8 cellular contexts compared by ENCODE assay signal in the genomic region with DNA sequence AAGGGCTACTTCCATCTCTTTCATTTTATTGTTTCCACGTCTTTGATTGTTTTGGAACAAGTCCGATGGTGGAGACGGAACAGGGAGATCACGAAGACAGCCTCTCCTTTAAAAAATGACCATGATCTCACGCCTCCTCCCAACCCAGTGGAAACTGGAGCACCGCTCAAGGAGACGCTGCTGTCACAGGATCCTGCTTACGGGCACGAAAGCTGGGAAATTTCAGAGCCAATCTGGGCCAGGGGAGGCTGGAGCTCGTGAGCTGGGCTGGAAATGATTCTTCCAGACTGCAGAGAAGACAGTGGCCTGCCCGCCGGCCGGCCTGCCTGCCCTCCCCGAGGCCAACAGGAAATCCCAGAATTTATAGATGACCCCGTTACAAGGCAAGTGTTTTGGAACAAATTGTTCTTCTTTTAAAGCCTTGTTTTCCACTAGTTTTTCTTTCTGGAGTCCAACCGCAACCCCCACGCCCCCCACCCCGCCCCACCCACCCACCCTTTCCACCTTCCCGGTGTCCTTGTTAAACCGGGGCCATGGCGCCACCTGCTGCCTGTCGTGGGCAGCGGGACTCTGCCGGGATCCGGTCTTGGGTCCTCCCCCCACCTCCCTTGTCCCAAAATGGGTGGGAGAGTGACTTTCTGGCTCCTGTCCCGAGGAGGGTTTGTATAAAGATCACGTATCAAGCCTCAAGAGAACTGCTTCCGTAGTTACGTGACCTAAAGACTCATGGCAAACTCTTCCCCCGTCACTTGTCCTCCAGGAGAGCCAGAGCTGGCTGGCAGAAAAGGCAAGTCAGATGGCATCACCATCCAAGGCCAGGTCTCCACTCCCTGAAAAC. TPM values are rescaled to one million over a fixed set of nuclear protein-coding genes. Genes with fewer than 3 reads are reported as not detected.
DNase-seq lines count a peak whose midpoint lies in the region; ATAC-seq lines count a peak whose summit lies in the region.

No MANE protein-coding gene starts in this region.

- no peak overlapping the region for H2BK15ac ChIP-seq in mesenchymal stem cell (ENCODE audit: low read depth, poor library complexity, severe bottlenecking)

- in situ Hi-C loops in G401 (cut with HindIII; ENCODE audit: low sequenced_read_pairs): no loop called here

- no peak overlapping the region for H3K4me3 Mint-ChIP-seq in effector memory CD8-positive, alpha-beta T cell

- H4K91ac ChIP-seq in mesenchymal stem cell (ENCODE audit: low read length): peak overlapping the region; percentile 52

- H2BK5ac ChIP-seq in mesenchymal stem cell (ENCODE audit: low read depth, low read length, poor library complexity, severe bottlenecking): peak overlapping the region; percentile 71

- WGBS in mesenchymal stem cell: 27% methylated on average over 17 of the region's 30 CpGs

- H2BK120ac ChIP-seq in mesenchymal stem cell (ENCODE audit: low read depth, low read length): peak overlapping the region; percentile 0

- no peak overlapping the region for H3K27ac ChIP-seq in mesenchymal stem cell (ENCODE audit: low read length, poor library complexity, severe bottlenecking)

- no peak overlapping the region for H3K27ac Mint-ChIP-seq in effector memory CD8-positive, alpha-beta T cell

- no peaks in the 10 kb centered on the region for H3K27me3 ChIP-seq in mesenchymal stem cell (ENCODE audit: control insufficient read depth in 1 of 2, insufficient read depth in 1 of 2, low read length in 2 of 2)

- H3K36me3 ChIP-seq in mesenchymal stem cell (ENCODE audit: control insufficient read depth in 1 of 2, insufficient read depth in 2 of 2, low read depth in 1 of 2, low read length in 2 of 2): no peaks in the 10 kb centered on the region

- H4K8ac ChIP-seq in mesenchymal stem cell (ENCODE audit: low read length): peak overlapping the region; percentile 66

- no peaks in the 10 kb centered on the region for H3K9me3 ChIP-seq in mesenchymal stem cell (ENCODE audit: control insufficient read depth, low read length)

- peak overlapping the region in 1 of 2 experiments; percentile 62 for H3K4me3 ChIP-seq in mesenchymal stem cell (ENCODE audit: insufficient read depth in 1 of 2, low read depth in 1 of 2, low read length in 2 of 2)

- H3K9ac ChIP-seq in mesenchymal stem cell (ENCODE audit: low read length): peak overlapping the region; percentile 91

- peaks cover 3% of the 10 kb centered on the region in 2 donors for H3K27me3 Mint-ChIP-seq in effector memory CD8-positive, alpha-beta T cell

- peak overlapping the region in 1 of 2 experiments; percentile 64 for H3K18ac ChIP-seq in mesenchymal stem cell (ENCODE audit: low read depth in 1 of 2, low read length in 2 of 2)

- ATAC-seq in effector memory CD8-positive, alpha-beta T cell (replicated peaks): peak; percentile 36
- ATAC-seq in HG02840 (IDR thresholded peaks at IDR 0.05; ENCODE audit: low FRiP score, unreplicated experiment) (no peak), HG02759 (IDR thresholded peaks at IDR 0.05; ENCODE audit: unreplicated experiment) (no peak)

- DNase-seq in G401 (ENCODE audit: low spot score) (peak; percentile 84), LHCN-M2 (ENCODE audit: low read depth) (peak; percentile 82), mesenchymal stem cell (peak; percentile 80)
- peak; percentile 85 for DNase-seq in activated CD8-positive, alpha-beta memory T cell treated with anti-CD3 and anti-CD28 coated beads for 24 hours
- DNase-seq in effector memory CD8-positive, alpha-beta T cell: peak; percentile 29 to 38 (median 36)
- peak; percentile 33 to 56 (median 45) for DNase-seq in stimulated activated CD4-positive, alpha-beta T cell treated with anti-CD3 and anti-CD28 coated beads, TNF-alpha, amount 100 ng/mL, for 48 hours (ENCODE audit: low read depth in 3 of 3)

- peaks cover 2% of the 10 kb centered on the region for H3K36me3 Mint-ChIP-seq in effector memory CD8-positive, alpha-beta T cell (ENCODE audit: insufficient read depth)

- no peak overlapping the region for H2AK5ac ChIP-seq in mesenchymal stem cell (ENCODE audit: low read length, severe bottlenecking)

- H3K14ac ChIP-seq in mesenchymal stem cell (ENCODE audit: low read length in 2 of 2): no peak overlapping the region

- H3K79me1 ChIP-seq in mesenchymal stem cell (replicated peaks; ENCODE audit: low read length, poor library complexity, severe bottlenecking): no peaks in the 10 kb centered on the region

- peak overlapping the region in 1 of 2 experiments; percentile 80 for H2BK12ac ChIP-seq in mesenchymal stem cell (ENCODE audit: low read length in 2 of 2)

- no peaks in the 10 kb centered on the region for H3K9me3 Mint-ChIP-seq in effector memory CD8-positive, alpha-beta T cell

- peaks cover 6% of the 10 kb centered on the region for H3K4me1 ChIP-seq in mesenchymal stem cell (ENCODE audit: control insufficient read depth, insufficient read depth, low read depth, low read length)

- peak overlapping the region; percentile 53 for H3K4me2 ChIP-seq in mesenchymal stem cell (ENCODE audit: low read length, poor library complexity, severe bottlenecking)

- peak overlapping the region; percentile 32 for H2AFZ ChIP-seq in mesenchymal stem cell (ENCODE audit: low read depth, low read length)

- H3K4me1 Mint-ChIP-seq in effector memory CD8-positive, alpha-beta T cell (ENCODE audit: low read depth in 2 of 2): peaks cover 4% of the 10 kb centered on the region in 2 donors

- no peak overlapping the region for H3K23ac ChIP-seq in mesenchymal stem cell (ENCODE audit: low read length in 2 of 2)

- H3K4ac ChIP-seq in mesenchymal stem cell (ENCODE audit: low read depth in 1 of 2, low read length in 2 of 2): peak overlapping the region in 1 of 2 experiments; percentile 87

RNA-seq across cellular contexts. Expression of a gene that starts 40.3 kb away (rescaled TPM):
- 0.34 TPM in 1 of 2 replicates, not detected in the other for total RNA-seq in G401 (2014; rRNA removed; shearing (Covaris generic))
- 0.52 TPM in 1 of 2 replicates, not detected in the other for total RNA-seq in LHCN-M2 (2014; rRNA removed)
- polyA plus RNA-seq in LHCN-M2 (2012): 3.5 TPM
- polyA plus RNA-seq in mesenchymal stem cell (2013, experiment 1 of 2): 0.32 TPM
- polyA plus RNA-seq in mesenchymal stem cell (2013, experiment 2 of 2): 0.60 TPM
